ENCODE assay signal across 9 cellular contexts in genomic region chr17:66542183-66542966, GRCh38.
DNase-seq lines count a peak whose midpoint lies in the region; ATAC-seq, FAIRE-seq and TF ChIP-seq lines count a peak whose summit lies in the region.
"Had no signal": no experiment of that assay in that cellular context is flagged by ENCODE, and none has a peak within 500 bp of the region (broad histone marks: within the 10 kb centered on the region; RNA-seq: fewer than 3 reads in every experiment).

No MANE protein-coding gene starts in this region.

- H3K4me1 ChIP-seq in Karpas-422 (ENCODE audit: low read length) (peaks cover 70% of the 10 kb centered on the region), colonic mucosa (peaks cover 10% of the 10 kb centered on the region), stomach smooth muscle (ENCODE audit: control insufficient read depth, insufficient read depth, low read length) (peaks cover 27% of the 10 kb centered on the region)

- no peaks in the 10 kb centered on the region for H4K20me1 ChIP-seq in Karpas-422 (ENCODE audit: insufficient read depth, low read depth, low read length)

- peak; percentile 81 for FAIRE-seq in GM18507 (lab: Jason Lieb, UNC)

- no peaks in the 10 kb centered on the region for H3K9me2 ChIP-seq in Karpas-422 (replicated peaks; ENCODE audit: insufficient read depth, low read length)

- peak overlapping the region; percentile 100 for H3K27ac ChIP-seq in Karpas-422 (ENCODE audit: low read length)
- H3K27ac ChIP-seq in colonic mucosa: peak overlapping the region; percentile 0
- peak overlapping the region; percentile 38 for H3K27ac ChIP-seq in stomach smooth muscle (ENCODE audit: low read length)

- peaks cover 8% of the 10 kb centered on the region for H3K9me3 ChIP-seq in Karpas-422 (ENCODE audit: low read length)
- H3K9me3 ChIP-seq in colonic mucosa: no peaks in the 10 kb centered on the region
- H3K9me3 ChIP-seq in stomach smooth muscle (ENCODE audit: control insufficient read depth in 2 of 2, low read length in 2 of 2): no peaks in the 10 kb centered on the region

- intact Hi-C loops in colonic mucosa (cut with DNase I): no loop called here

- H3K27me3 ChIP-seq in Karpas-422 (ENCODE audit: low read length): no peaks in the 10 kb centered on the region
- no peaks in the 10 kb centered on the region for H3K27me3 ChIP-seq in colonic mucosa
- H3K27me3 ChIP-seq in stomach smooth muscle (ENCODE audit: control insufficient read depth in 1 of 2, insufficient read depth in 2 of 2, low read length in 2 of 2): no peaks in the 10 kb centered on the region

- H3K4me2 ChIP-seq in Karpas-422 (ENCODE audit: low read depth, low read length, poor library complexity, severe bottlenecking): peak overlapping the region; percentile 82

- no peak for TF ChIP-seq CTCF in colonic mucosa (IDR thresholded peaks at IDR 0.05)

- H3K79me2 ChIP-seq in Karpas-422 (ENCODE audit: low read length): no peaks in the 10 kb centered on the region

- H3K36me3 ChIP-seq in Karpas-422 (ENCODE audit: insufficient read depth, low read length): no peaks in the 10 kb centered on the region; the same call in 1 of the 2 replicates
- no peaks in the 10 kb centered on the region for H3K36me3 ChIP-seq in colonic mucosa
- H3K36me3 ChIP-seq in stomach smooth muscle (ENCODE audit: control insufficient read depth in 2 of 2, insufficient read depth in 2 of 2, low read length in 2 of 2): no peaks in the 10 kb centered on the region

- 0 out of 2 replicates have a peak overlapping the region, but pooled peaks have one; percentile 1 for H2AFZ ChIP-seq in Karpas-422 (ENCODE audit: low read length)

- DNase-seq in GM18507 (ENCODE audit: extremely low spot score, insufficient read length, low read depth) (peak; percentile 35), Karpas-422 (peak; percentile 91), colonic mucosa (no peak), NCI-H1105 (lab: John Stamatoyannopoulos, UW) (no peak), NCI-H1436 treated with DMSO at 0.1 percent for 48 hours (lab: John Stamatoyannopoulos, UW) (no peak), SIG-M5 (lab: John Stamatoyannopoulos, UW) (no peak)

- peak overlapping the region; percentile 77 for H3K9ac ChIP-seq in Karpas-422 (ENCODE audit: low read length)
- H3K9ac ChIP-seq in colonic mucosa (ENCODE audit: low read depth in 2 of 2, low read length in 2 of 2): no peak overlapping the region
- H3K9ac ChIP-seq in stomach smooth muscle (ENCODE audit: low read length in 2 of 2): no peak overlapping the region

- H3K4me3 ChIP-seq in Karpas-422 (ENCODE audit: low read length): peak overlapping the region; percentile 59
- no peak overlapping the region for H3K4me3 ChIP-seq in colonic mucosa
- no peak overlapping the region for H3K4me3 ChIP-seq in stomach smooth muscle (ENCODE audit: low read length in 2 of 2)
- H3K4me3 ChIP-seq: skin epidermis had no signal

- ATAC-seq in GM21737 (IDR thresholded peaks at IDR 0.05; ENCODE audit: unreplicated experiment): peak; percentile 97

Comparison
In these comparisons a context has a peak if more than half of its experiments do, and no peak if none do; other contexts are left out.
1. DNase-seq: peak in GM18507 (single experiment) and Karpas-422 (single experiment); none in colonic mucosa (single experiment), NCI-H1105 (single experiment), NCI-H1436 treated with DMSO at 0.1 percent for 48 hours (single experiment) and SIG-M5 (single experiment).
2. H3K27ac ChIP-seq: peak in every context shown above with its lines; median percentile 100 in Karpas-422; 38 in stomach smooth muscle; 0 in colonic mucosa.